In genomic region chr16:80997964-80998620, GRCh38 we compare ENCODE assay signal across 11 cellular contexts. TPM values are rescaled to one million over a fixed set of nuclear protein-coding genes. Genes with fewer than 3 reads are reported as not detected.
DNase-seq lines count a peak whose midpoint lies in the region; ATAC-seq and TF ChIP-seq lines count a peak whose summit lies in the region.
"Had no signal": no experiment of that assay in that cellular context is flagged by ENCODE, and none has a peak within 500 bp of the region (broad histone marks: within the 10 kb centered on the region; RNA-seq: fewer than 3 reads in every experiment).

No MANE protein-coding gene starts in this region.

- no peak overlapping the region for H3K4me3 Mint-ChIP-seq in activated CD4-positive, alpha-beta T cell treated with anti-CD3 and anti-CD28 coated beads for 36 hours
- H3K4me3 Mint-ChIP-seq in endodermal cell, result no peak overlapping the region

- H3K27ac Mint-ChIP-seq in activated CD4-positive, alpha-beta T cell treated with anti-CD3 and anti-CD28 coated beads for 36 hours, result peak overlapping the region; percentile 87
- no peak overlapping the region for H3K27ac Mint-ChIP-seq in endodermal cell

- peaks cover 2% of the 10 kb centered on the region for H3K9me3 Mint-ChIP-seq in activated CD4-positive, alpha-beta T cell treated with anti-CD3 and anti-CD28 coated beads for 36 hours (ENCODE audit: low read depth)
- peaks cover 6% of the 10 kb centered on the region for H3K9me3 Mint-ChIP-seq in endodermal cell

- 0 out of 2 replicates have a peak overlapping the region, but pooled peaks have one; percentile 31 for H3K27ac ChIP-seq in SK-N-MC
- H3K27ac ChIP-seq in endodermal cell (ENCODE audit: low read depth, low read length), result no peak overlapping the region
- H3K27ac ChIP-seq in spleen, result peak overlapping the region in 7 of 8 donors; percentile 61 to 79 (median 77)
- H3K27ac ChIP-seq: prostate gland had no signal

- TF ChIP-seq POLR2A in spleen (IDR thresholded peaks at IDR 0.05), result no peak

- no peaks in the 10 kb centered on the region for H3K36me3 ChIP-seq in SK-N-MC (ENCODE audit: insufficient read depth, low read length)
- H3K36me3 ChIP-seq in endodermal cell (ENCODE audit: control insufficient read depth, insufficient read depth, low read length), result peaks cover 12% of the 10 kb centered on the region
- H3K36me3 ChIP-seq in spleen, result peaks cover 0 to 16% (median 0%) of the 10 kb centered on the region in 6 donors
- H3K36me3 ChIP-seq: prostate gland had no signal

- H3K27me3 Mint-ChIP-seq in activated CD4-positive, alpha-beta T cell treated with anti-CD3 and anti-CD28 coated beads for 36 hours, result no peaks in the 10 kb centered on the region
- no peaks in the 10 kb centered on the region for H3K27me3 Mint-ChIP-seq in endodermal cell (ENCODE audit: insufficient read depth)

- no peaks in the 10 kb centered on the region for H3K27me3 ChIP-seq in endodermal cell (ENCODE audit: control insufficient read depth, insufficient read depth, low read length, poor library complexity, severe bottlenecking)
- no peaks in the 10 kb centered on the region for H3K27me3 ChIP-seq in spleen (replicated peaks in 1 of 7)

- POLR2A ChIA-PET in activated CD4-positive, alpha-beta T cell treated with anti-CD3 and anti-CD28 coated beads for 36 hours (lab: Charles Lee), result no interaction called here

- peaks cover 80% of the 10 kb centered on the region for H3K4me1 Mint-ChIP-seq in activated CD4-positive, alpha-beta T cell treated with anti-CD3 and anti-CD28 coated beads for 36 hours
- H3K4me1 Mint-ChIP-seq in endodermal cell, result peaks cover 18% of the 10 kb centered on the region

- H3K9ac ChIP-seq in SK-N-MC (ENCODE audit: insufficient read length) (no peak overlapping the region), endodermal cell (ENCODE audit: extremely low read depth, low read length, poor library complexity, severe bottlenecking) (no peak overlapping the region)

- H3K4me3 ChIP-seq in SK-N-MC (peak overlapping the region; percentile 66), endodermal cell (ENCODE audit: low read length) (peak overlapping the region; percentile 46), spleen (peak overlapping the region in 4 of 8 donors; percentile 31 to 64 (median 38))
- H3K4me3 ChIP-seq: prostate gland had no signal

- H3K36me3 Mint-ChIP-seq in activated CD4-positive, alpha-beta T cell treated with anti-CD3 and anti-CD28 coated beads for 36 hours (ENCODE audit: low read depth), result peaks cover 37% of the 10 kb centered on the region
- peaks cover 18% of the 10 kb centered on the region for H3K36me3 Mint-ChIP-seq in endodermal cell (ENCODE audit: low read depth)

- ATAC-seq in activated CD4-positive, alpha-beta T cell treated with anti-CD3 and anti-CD28 coated beads for 36 hours, result no peak

- CTCF ChIA-PET in activated CD4-positive, alpha-beta T cell treated with anti-CD3 and anti-CD28 coated beads for 36 hours (lab: Charles Lee), result interaction anchor here (0.6 to 0.9 kb wide), 2 partner anchors 78 to 191 kb away, joined by 3 to 5 read pairs; no protein-coding TSS in a partner anchor

- TF ChIP-seq CTCF in endodermal cell (conservative IDR thresholded peaks at IDR 0.05), result no peak
- TF ChIP-seq CTCF in spleen (IDR thresholded peaks at IDR 0.05 in 8 of 11, conservative IDR thresholded peaks at IDR 0.05 in 3 of 11), result no peak

- H3K4me1 ChIP-seq in endodermal cell (ENCODE audit: control insufficient read depth, insufficient read depth, low read length) (peaks cover 5% of the 10 kb centered on the region), spleen (peaks cover 0 to 46% (median 20%) of the 10 kb centered on the region in 6 donors)
- H3K4me1 ChIP-seq: prostate gland had no signal

- in situ Hi-C loops in G401 (cut with HindIII; ENCODE audit: low sequenced_read_pairs), result no loop called here

- no peak for DNase-seq in activated CD4-positive, alpha-beta T cell treated with anti-CD3 and anti-CD28 coated beads for 36 hours
- DNase-seq in activated CD4-positive, alpha-beta T cell treated with anti-CD3 and anti-CD28 coated beads, Interleukin-2, amount 50 U/mL, for 48 hours, result no peak
- DNase-seq in SK-N-MC (ENCODE audit: low read depth, low spot score) (no peak), endodermal cell (no peak), spleen (no peak), cerebellar nuclear complex (lab: John Stamatoyannopoulos, UW) (no peak), G401 (ENCODE audit: low spot score) (no peak), putamen (ENCODE audit: low spot score) (no peak)
- DNase-seq: effector CD4-positive, alpha-beta T cell; stimulated activated CD4-positive, alpha-beta T cell treated with anti-CD3 and anti-CD28 coated beads, Interleukin-4, amount 100 ng/mL, for 4 hours had no signal

- H3K9me3 ChIP-seq in SK-N-MC (ENCODE audit: low read depth, low read length) (no peaks in the 10 kb centered on the region), endodermal cell (ENCODE audit: control insufficient read depth, low read length) (no peaks in the 10 kb centered on the region), spleen (no peaks in the 10 kb centered on the region)
- H3K9me3 ChIP-seq: prostate gland had no signal

- intact Hi-C loops in activated CD4-positive, alpha-beta T cell treated with anti-CD3 and anti-CD28 coated beads for 36 hours (cut with DNase I, micrococcal nuclease), result no loop called here
- intact Hi-C loops in spleen (cut with DNase I; ENCODE audit: low total_unique reads), result no loop called here

- WGBS in endodermal cell (ENCODE audit: insufficient coverage in 1 of 2, insufficient read length in 1 of 2), 2 experiments, result 94 to 97% methylated on average over 5 to 6 of the region's 7 CpGs
- 73 to 86% (median 74%) methylated on average over 7 of the region's 7 CpGs for WGBS in spleen, 5 donors

RNA-seq across cellular contexts. Expression of gene CMC2, which starts 8.6 kb away (rescaled TPM):
- total RNA-seq in activated CD4-positive, alpha-beta T cell treated with anti-CD3 and anti-CD28 coated beads for 36 hours, result 100 to 1,000 TPM in 1 of 2 experiments, 10 to 100 TPM in 1; 100.0 to 114 TPM
- 100 to 1,000 TPM in 1 of 2 donors, 10 to 100 TPM in 1; 73.8 to 103 TPM for total RNA-seq in endodermal cell
- 127 TPM for polyA plus RNA-seq in endodermal cell (2013, experiment 1 of 2)
- 147 TPM for polyA plus RNA-seq in endodermal cell (2013, experiment 2 of 2)
- total RNA-seq in spleen, result 10 to 100 TPM; 28.6 to 72.2 (median 41.3) TPM
- polyA plus RNA-seq in spleen, result 100 to 1,000 TPM in 1 of 3 donors, 10 to 100 TPM in 2; 66.7 to 104 (median 77.0) TPM
- 89.8 and 180 TPM in 2 replicates for total RNA-seq in G401 (2014; rRNA removed; shearing (Covaris generic))

RNA-seq across cellular contexts. Expression of gene CENPN, which starts 8.9 kb away (rescaled TPM):
- total RNA-seq in activated CD4-positive, alpha-beta T cell treated with anti-CD3 and anti-CD28 coated beads for 36 hours, result 10 to 100 TPM; 45.7 to 56.3 TPM
- total RNA-seq in endodermal cell, result 10 to 100 TPM; 45.1 to 52.8 TPM
- 53.6 TPM for polyA plus RNA-seq in endodermal cell (2013, experiment 1 of 2)
- 55.8 TPM for polyA plus RNA-seq in endodermal cell (2013, experiment 2 of 2)
- 10 to 100 TPM in 2 of 7 donors, 1 to 10 TPM in 5; 4.6 to 12.7 (median 6.7) TPM for total RNA-seq in spleen
- polyA plus RNA-seq in spleen, result 1 to 10 TPM; 2.2 to 6.1 (median 5.8) TPM
- 68.7 and 173 TPM in 2 replicates for total RNA-seq in G401 (2014; rRNA removed; shearing (Covaris generic))

RNA-seq across cellular contexts. Expression of gene ATMIN, which starts 37.5 kb away (rescaled TPM):
- 10 to 100 TPM; 20.3 to 31.2 TPM for total RNA-seq in activated CD4-positive, alpha-beta T cell treated with anti-CD3 and anti-CD28 coated beads for 36 hours
- total RNA-seq in endodermal cell, result 10 to 100 TPM; 45.7 to 53.6 TPM
- 56.0 TPM for polyA plus RNA-seq in endodermal cell (2013, experiment 1 of 2)
- polyA plus RNA-seq in endodermal cell (2013, experiment 2 of 2), result 54.3 TPM
- 10 to 100 TPM; 21.0 to 34.3 (median 29.0) TPM for total RNA-seq in spleen
- 10 to 100 TPM in 2 of 3 donors, 1 to 10 TPM in 1; 9.7 to 11.3 (median 10.6) TPM for polyA plus RNA-seq in spleen
- total RNA-seq in G401 (2014; rRNA removed; shearing (Covaris generic)), result 46.9 and 59.6 TPM in 2 replicates
